Comparison of ENCODE assay signal across 1 cellular context in the genomic region with DNA sequence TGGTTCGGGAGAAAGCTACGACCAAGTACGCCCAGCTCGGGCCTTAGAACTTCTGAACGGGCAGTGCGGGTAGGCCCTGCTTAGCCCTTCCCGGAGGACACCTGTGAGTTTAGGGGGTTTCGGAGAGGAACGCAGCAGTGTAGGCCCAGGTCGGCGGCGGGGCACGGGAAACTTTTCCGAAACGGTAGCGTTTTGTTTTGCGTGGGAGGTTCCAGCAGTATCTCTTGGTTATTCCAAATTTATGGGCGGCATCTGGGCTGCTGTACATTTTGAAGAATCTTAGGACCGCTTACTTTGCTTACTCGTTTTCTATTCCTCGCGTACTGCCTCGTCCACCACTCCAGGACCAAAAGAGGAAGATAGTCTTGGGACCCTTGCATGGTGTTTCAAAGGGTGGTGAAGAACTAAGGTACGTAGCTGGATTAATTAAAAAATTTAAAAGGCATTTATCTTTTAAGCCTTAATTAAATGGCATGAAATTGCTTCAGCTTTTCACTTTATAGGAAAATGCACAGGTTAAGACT.
TF ChIP-seq lines count a peak whose summit lies in the region.

No MANE protein-coding gene starts in this region.

TF ChIP-seq in K562, 482 proteins besides CTCF, POLR2A, EP300 and RAD21 (continued from another document and continues in another):
- TF ChIP-seq ZNF695 (CRISPR knock-in tag; IDR thresholded peaks at IDR 0.05) (0 out of 2 replicates have a peak, but pooled peaks have one; percentile 71), FOXP1 (CRISPR knock-in tag; IDR thresholded peaks at IDR 0.05) (peak; percentile 69; the same call in 1 of the 2 replicates), ZNF589 (CRISPR knock-in tag; IDR thresholded peaks at IDR 0.05; ENCODE audit: low read depth) (0 out of 2 replicates have a peak, but pooled peaks have one; percentile 54), ZNF696 (CRISPR knock-in tag; conservative IDR thresholded peaks at IDR 0.05) (no peak), GABPB1 (CRISPR knock-in tag; IDR thresholded peaks at IDR 0.05) (peak; percentile 60; the same call in 1 of the 2 replicates), MYC (IDR thresholded peaks at IDR 0.05; ENCODE audit: low read depth, low read length) (no peak), MYC (CRISPR knock-in tag; IDR thresholded peaks at IDR 0.05; ENCODE audit: borderline replicate concordance, low read depth) (peak; percentile 54; the same call in 1 of the 2 replicates), TEAD2 (tag; IDR thresholded peaks at IDR 0.05) (no peak), ZNF77 (CRISPR knock-in tag; IDR thresholded peaks at IDR 0.05) (no peak), TAF15 (IDR thresholded peaks at IDR 0.05; ENCODE audit: low read depth, low read length) (no peak), ZSCAN29 (IDR thresholded peaks at IDR 0.05) (peak; percentile 63; the same call in 1 of the 2 replicates), PML (IDR thresholded peaks at IDR 0.05; ENCODE audit: low read length) (0 out of 2 replicates have a peak, but pooled peaks have one; percentile 18), LCOR (CRISPR knock-in tag; IDR thresholded peaks at IDR 0.05) (no peak), FOXK1 (CRISPR knock-in tag; IDR thresholded peaks at IDR 0.05; ENCODE audit: borderline replicate concordance) (peak; percentile 87; the same call in 1 of the 2 replicates), ZNF239 (CRISPR knock-in tag; IDR thresholded peaks at IDR 0.05) (no peak), RBBP5 (IDR thresholded peaks at IDR 0.05; ENCODE audit: borderline replicate concordance, insufficient read depth, low read length, poor library complexity, severe bottlenecking) (peak; percentile 67), EGR1 (conservative IDR thresholded peaks at IDR 0.05) (peak; percentile 80), TOE1 (IDR thresholded peaks at IDR 0.05; ENCODE audit: borderline replicate concordance) (peak; percentile 22), TOE1 (CRISPR knock-in tag; IDR thresholded peaks at IDR 0.05; ENCODE audit: borderline replicate concordance, low read depth) (no peak), ZNF431 (CRISPR knock-in tag; IDR thresholded peaks at IDR 0.05) (no peak), ZNF384 (IDR thresholded peaks at IDR 0.05; ENCODE audit: low read depth, low read length) (no peak), ZZZ3 (IDR thresholded peaks at IDR 0.05) (peak; percentile 77), ZNF347 (CRISPR knock-in tag; IDR thresholded peaks at IDR 0.05; ENCODE audit: low read depth) (no peak), NELFE (IDR thresholded peaks at IDR 0.05; ENCODE audit: insufficient read depth, insufficient read length) (no peak), NCOA1 (IDR thresholded peaks at IDR 0.05; ENCODE audit: low read depth) (peak; percentile 41; the same call in 1 of the 2 replicates), NR2C2 (CRISPR knock-in tag; IDR thresholded peaks at IDR 0.05) (peak; percentile 71), NR2C2 (tag; IDR thresholded peaks at IDR 0.05) (peak; percentile 95), XRCC3 (IDR thresholded peaks at IDR 0.05) (no peak), ZFX (CRISPR knock-in tag; IDR thresholded peaks at IDR 0.05) (peak; percentile 88), ZC3H8 (IDR thresholded peaks at IDR 0.05) (0 out of 2 replicates have a peak, but pooled peaks have one; percentile 52), ZNF23 (CRISPR knock-in tag; IDR thresholded peaks at IDR 0.05) (no peak)
- TF ChIP-seq, protein P1, sequence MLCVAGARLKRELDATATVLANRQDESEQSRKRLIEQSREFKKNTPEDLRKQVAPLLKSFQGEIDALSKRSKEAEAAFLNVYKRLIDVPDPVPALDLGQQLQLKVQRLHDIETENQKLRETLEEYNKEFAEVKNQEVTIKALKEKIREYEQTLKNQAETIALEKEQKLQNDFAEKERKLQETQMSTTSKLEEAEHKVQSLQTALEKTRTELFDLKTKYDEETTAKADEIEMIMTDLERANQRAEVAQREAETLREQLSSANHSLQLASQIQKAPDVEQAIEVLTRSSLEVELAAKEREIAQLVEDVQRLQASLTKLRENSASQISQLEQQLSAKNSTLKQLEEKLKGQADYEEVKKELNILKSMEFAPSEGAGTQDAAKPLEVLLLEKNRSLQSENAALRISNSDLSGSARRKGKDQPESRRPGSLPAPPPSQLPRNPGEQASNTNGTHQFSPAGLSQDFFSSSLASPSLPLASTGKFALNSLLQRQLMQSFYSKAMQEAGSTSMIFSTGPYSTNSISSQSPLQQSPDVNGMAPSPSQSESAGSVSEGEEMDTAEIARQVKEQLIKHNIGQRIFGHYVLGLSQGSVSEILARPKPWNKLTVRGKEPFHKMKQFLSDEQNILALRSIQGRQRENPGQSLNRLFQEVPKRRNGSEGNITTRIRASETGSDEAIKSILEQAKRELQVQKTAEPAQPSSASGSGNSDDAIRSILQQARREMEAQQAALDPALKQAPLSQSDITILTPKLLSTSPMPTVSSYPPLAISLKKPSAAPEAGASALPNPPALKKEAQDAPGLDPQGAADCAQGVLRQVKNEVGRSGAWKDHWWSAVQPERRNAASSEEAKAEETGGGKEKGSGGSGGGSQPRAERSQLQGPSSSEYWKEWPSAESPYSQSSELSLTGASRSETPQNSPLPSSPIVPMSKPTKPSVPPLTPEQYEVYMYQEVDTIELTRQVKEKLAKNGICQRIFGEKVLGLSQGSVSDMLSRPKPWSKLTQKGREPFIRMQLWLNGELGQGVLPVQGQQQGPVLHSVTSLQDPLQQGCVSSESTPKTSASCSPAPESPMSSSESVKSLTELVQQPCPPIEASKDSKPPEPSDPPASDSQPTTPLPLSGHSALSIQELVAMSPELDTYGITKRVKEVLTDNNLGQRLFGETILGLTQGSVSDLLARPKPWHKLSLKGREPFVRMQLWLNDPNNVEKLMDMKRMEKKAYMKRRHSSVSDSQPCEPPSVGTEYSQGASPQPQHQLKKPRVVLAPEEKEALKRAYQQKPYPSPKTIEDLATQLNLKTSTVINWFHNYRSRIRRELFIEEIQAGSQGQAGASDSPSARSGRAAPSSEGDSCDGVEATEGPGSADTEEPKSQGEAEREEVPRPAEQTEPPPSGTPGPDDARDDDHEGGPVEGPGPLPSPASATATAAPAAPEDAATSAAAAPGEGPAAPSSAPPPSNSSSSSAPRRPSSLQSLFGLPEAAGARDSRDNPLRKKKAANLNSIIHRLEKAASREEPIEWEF (CRISPR knock-in tag; IDR thresholded peaks at IDR 0.05): no peak
- TF ChIP-seq, protein P2, sequence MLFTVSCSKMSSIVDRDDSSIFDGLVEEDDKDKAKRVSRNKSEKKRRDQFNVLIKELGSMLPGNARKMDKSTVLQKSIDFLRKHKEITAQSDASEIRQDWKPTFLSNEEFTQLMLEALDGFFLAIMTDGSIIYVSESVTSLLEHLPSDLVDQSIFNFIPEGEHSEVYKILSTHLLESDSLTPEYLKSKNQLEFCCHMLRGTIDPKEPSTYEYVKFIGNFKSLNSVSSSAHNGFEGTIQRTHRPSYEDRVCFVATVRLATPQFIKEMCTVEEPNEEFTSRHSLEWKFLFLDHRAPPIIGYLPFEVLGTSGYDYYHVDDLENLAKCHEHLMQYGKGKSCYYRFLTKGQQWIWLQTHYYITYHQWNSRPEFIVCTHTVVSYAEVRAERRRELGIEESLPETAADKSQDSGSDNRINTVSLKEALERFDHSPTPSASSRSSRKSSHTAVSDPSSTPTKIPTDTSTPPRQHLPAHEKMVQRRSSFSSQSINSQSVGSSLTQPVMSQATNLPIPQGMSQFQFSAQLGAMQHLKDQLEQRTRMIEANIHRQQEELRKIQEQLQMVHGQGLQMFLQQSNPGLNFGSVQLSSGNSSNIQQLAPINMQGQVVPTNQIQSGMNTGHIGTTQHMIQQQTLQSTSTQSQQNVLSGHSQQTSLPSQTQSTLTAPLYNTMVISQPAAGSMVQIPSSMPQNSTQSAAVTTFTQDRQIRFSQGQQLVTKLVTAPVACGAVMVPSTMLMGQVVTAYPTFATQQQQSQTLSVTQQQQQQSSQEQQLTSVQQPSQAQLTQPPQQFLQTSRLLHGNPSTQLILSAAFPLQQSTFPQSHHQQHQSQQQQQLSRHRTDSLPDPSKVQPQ (CRISPR knock-in tag; IDR thresholded peaks at IDR 0.05; ENCODE audit: borderline replicate concordance): 0 out of 2 replicates have a peak, but pooled peaks have one; percentile 27
- TF ChIP-seq, protein P3, sequence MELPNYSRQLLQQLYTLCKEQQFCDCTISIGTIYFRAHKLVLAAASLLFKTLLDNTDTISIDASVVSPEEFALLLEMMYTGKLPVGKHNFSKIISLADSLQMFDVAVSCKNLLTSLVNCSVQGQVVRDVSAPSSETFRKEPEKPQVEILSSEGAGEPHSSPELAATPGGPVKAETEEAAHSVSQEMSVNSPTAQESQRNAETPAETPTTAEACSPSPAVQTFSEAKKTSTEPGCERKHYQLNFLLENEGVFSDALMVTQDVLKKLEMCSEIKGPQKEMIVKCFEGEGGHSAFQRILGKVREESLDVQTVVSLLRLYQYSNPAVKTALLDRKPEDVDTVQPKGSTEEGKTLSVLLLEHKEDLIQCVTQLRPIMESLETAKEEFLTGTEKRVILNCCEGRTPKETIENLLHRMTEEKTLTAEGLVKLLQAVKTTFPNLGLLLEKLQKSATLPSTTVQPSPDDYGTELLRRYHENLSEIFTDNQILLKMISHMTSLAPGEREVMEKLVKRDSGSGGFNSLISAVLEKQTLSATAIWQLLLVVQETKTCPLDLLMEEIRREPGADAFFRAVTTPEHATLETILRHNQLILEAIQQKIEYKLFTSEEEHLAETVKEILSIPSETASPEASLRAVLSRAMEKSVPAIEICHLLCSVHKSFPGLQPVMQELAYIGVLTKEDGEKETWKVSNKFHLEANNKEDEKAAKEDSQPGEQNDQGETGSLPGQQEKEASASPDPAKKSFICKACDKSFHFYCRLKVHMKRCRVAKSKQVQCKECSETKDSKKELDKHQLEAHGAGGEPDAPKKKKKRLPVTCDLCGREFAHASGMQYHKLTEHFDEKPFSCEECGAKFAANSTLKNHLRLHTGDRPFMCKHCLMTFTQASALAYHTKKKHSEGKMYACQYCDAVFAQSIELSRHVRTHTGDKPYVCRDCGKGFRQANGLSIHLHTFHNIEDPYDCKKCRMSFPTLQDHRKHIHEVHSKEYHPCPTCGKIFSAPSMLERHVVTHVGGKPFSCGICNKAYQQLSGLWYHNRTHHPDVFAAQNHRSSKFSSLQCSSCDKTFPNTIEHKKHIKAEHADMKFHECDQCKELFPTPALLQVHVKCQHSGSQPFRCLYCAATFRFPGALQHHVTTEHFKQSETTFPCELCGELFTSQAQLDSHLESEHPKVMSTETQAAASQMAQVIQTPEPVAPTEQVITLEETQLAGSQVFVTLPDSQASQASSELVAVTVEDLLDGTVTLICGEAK (IDR thresholded peaks at IDR 0.05): 0 out of 2 replicates have a peak, but pooled peaks have one; percentile 51
- TF ChIP-seq, protein P3 (CRISPR knock-in tag; IDR thresholded peaks at IDR 0.05): no peak
- TF ChIP-seq, protein P4, sequence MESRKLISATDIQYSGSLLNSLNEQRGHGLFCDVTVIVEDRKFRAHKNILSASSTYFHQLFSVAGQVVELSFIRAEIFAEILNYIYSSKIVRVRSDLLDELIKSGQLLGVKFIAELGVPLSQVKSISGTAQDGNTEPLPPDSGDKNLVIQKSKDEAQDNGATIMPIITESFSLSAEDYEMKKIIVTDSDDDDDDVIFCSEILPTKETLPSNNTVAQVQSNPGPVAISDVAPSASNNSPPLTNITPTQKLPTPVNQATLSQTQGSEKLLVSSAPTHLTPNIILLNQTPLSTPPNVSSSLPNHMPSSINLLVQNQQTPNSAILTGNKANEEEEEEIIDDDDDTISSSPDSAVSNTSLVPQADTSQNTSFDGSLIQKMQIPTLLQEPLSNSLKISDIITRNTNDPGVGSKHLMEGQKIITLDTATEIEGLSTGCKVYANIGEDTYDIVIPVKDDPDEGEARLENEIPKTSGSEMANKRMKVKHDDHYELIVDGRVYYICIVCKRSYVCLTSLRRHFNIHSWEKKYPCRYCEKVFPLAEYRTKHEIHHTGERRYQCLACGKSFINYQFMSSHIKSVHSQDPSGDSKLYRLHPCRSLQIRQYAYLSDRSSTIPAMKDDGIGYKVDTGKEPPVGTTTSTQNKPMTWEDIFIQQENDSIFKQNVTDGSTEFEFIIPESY (CRISPR knock-in tag; IDR thresholded peaks at IDR 0.05): 0 out of 2 replicates have a peak, but pooled peaks have one; percentile 14
- TF ChIP-seq, protein P5, sequence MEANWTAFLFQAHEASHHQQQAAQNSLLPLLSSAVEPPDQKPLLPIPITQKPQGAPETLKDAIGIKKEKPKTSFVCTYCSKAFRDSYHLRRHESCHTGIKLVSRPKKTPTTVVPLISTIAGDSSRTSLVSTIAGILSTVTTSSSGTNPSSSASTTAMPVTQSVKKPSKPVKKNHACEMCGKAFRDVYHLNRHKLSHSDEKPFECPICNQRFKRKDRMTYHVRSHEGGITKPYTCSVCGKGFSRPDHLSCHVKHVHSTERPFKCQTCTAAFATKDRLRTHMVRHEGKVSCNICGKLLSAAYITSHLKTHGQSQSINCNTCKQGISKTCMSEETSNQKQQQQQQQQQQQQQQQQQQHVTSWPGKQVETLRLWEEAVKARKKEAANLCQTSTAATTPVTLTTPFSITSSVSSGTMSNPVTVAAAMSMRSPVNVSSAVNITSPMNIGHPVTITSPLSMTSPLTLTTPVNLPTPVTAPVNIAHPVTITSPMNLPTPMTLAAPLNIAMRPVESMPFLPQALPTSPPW (CRISPR knock-in tag; IDR thresholded peaks at IDR 0.05): no peak
